In the genomic region with DNA sequence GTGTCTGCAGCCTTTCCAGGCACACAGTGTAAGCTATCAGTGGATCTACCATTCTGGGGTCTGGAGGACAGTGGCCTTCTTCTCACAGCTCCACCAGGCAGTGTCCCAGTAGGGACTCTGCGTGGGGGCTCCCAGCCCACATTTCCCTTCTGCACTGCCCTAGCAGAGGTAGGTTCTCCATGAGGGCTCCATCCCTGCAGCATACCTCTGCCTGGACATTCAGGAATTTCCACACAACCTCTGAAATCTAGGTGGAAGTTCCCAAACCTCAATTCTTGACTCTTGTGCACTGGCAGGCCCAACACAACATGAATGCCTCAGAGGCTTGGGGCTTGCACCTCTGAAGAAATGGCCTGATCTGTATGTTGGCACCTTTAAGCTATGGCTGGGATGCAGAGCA, we compare ENCODE assay signal across 28 cellular contexts. TPM values are rescaled to one million over a fixed set of nuclear protein-coding genes. Genes with fewer than 3 reads are reported as not detected.
A peak's percentile ranks its signal among the peaks of the same experiment; 100 is the strongest.
DNase-seq lines count a peak whose midpoint lies in the region; ATAC-seq, FAIRE-seq and TF ChIP-seq lines count a peak whose summit lies in the region.
"Had no signal": no experiment of that assay in that cellular context is flagged by ENCODE, and none has a peak within 500 bp of the region (broad histone marks: within the 10 kb centered on the region; RNA-seq: fewer than 3 reads in every experiment).

No MANE protein-coding gene starts in this region.

- no peak overlapping the region for H2BK12ac ChIP-seq in trophoblast cell (ENCODE audit: low read length)

- H3K18ac ChIP-seq in trophoblast cell (ENCODE audit: low read length), result peak overlapping the region; percentile 15

- DNase-seq in HepG2 (ENCODE audit: low spot score), result no peak
- DNase-seq in right lobe of liver, result no peak
- no peak for DNase-seq in GM12878 (ENCODE audit: low read depth, low spot score)
- DNase-seq in trophoblast cell, result no peak
- no peak for DNase-seq in activated effector memory CD4-positive, alpha-beta T cell treated with Interleukin-2 at 50 U/mL for 16 hours
- DNase-seq in cortex of kidney (lab: John Stamatoyannopoulos, UW), result no peak
- DNase-seq: 8988T; ACHN; BE2C; C1 segment of cervical spinal cord; CD4-positive, alpha-beta memory T cell; CD4-positive, CD25-positive, alpha-beta regulatory T cell; CD8-positive, alpha-beta memory T cell; COR-L47; DMS 273 treated with DMSO at 0.1 percent for 48 hours; DMS153; DMS79; DND-41; EL; GDM1 had no signal

- no TSS peak for BruUV-seq in HepG2 (replicated peaks; lab: Mats Ljungman, UMichigan)
- BruUV-seq in GM12878 (replicated peaks; lab: Mats Ljungman, UMichigan), result no TSS peak

- H2BK120ac ChIP-seq in trophoblast cell (ENCODE audit: insufficient read depth, low read length, poor library complexity), result no peak overlapping the region

- H4K20me1 ChIP-seq in HepG2 (ENCODE audit: insufficient read depth, low read length) (no peaks in the 10 kb centered on the region; the same call in 1 of the 2 replicates), GM12878 (ENCODE audit: control insufficient read depth, insufficient read depth) (no peaks in the 10 kb centered on the region)
- H4K20me1 ChIP-seq: BLaER1 had no signal

- TF ChIP-seq CTCF in HepG2 (CRISPR knock-in tag; IDR thresholded peaks at IDR 0.05) (no peak), right lobe of liver (IDR thresholded peaks at IDR 0.05) (no peak), GM12878 (IDR thresholded peaks at IDR 0.05 in 2 of 3, conservative IDR thresholded peaks at IDR 0.05 in 1 of 3; ENCODE audit: control insufficient read depth in 2 of 3, extremely low read depth in 1 of 3, insufficient read depth in 1 of 3, low read depth in 3 of 3, low read length in 3 of 3) (no peak)

- SMC1A ChIA-PET in GM12878 (lab: Charles Lee; ENCODE audit: uncharacterized antibody, unreplicated experiment), result interaction anchor here (1.9 to 3.5 kb wide), 2 partner anchors 11 to 16 kb away, joined by 5 to 19 read pairs; no protein-coding TSS in a partner anchor

- H3K79me1 ChIP-seq in trophoblast cell (ENCODE audit: low read length), result no peaks in the 10 kb centered on the region

- H4K91ac ChIP-seq in trophoblast cell (ENCODE audit: low read depth, low read length), result no peak overlapping the region

- RAD21 ChIA-PET in GM12878 (lab: Charles Lee; ENCODE audit: unreplicated experiment), result no interaction called here

- H3K9me3 ChIP-seq in HepG2 (ENCODE audit: low read length), result peaks cover 19% of the 10 kb centered on the region
- H3K9me3 ChIP-seq in right lobe of liver, result no peaks in the 10 kb centered on the region
- H3K9me3 ChIP-seq in GM12878 (replicated peaks; ENCODE audit: control insufficient read depth, insufficient read depth, low read length), result peaks cover 26% of the 10 kb centered on the region
- peaks cover 6% of the 10 kb centered on the region for H3K9me3 ChIP-seq in trophoblast cell (ENCODE audit: insufficient read depth, low read depth, low read length)
- H3K9me3 ChIP-seq: BE2C had no signal

- ATAC-seq in HepG2, result no peak
- no peak for ATAC-seq in right lobe of liver
- ATAC-seq in GM12878, result no peak

- in situ Hi-C loops in HepG2 (cut with HindIII; ENCODE audit: extremely low pct_ligation_motif_present, low pct_unique_long_range_greater_than_20kb), result no loop called here
- in situ Hi-C loops in GM12878 (cut with MboI), result no loop called here

- no peak for TF ChIP-seq RAD21 in HepG2 (CRISPR knock-in tag; IDR thresholded peaks at IDR 0.05)
- no peak for TF ChIP-seq RAD21 in GM12878 (IDR thresholded peaks at IDR 0.05; ENCODE audit: insufficient read depth, low read depth, low read length)

- no peak overlapping the region for H3K4me2 ChIP-seq in HepG2 (ENCODE audit: low read depth, low read length)
- no peak overlapping the region for H3K4me2 ChIP-seq in GM12878 (ENCODE audit: control insufficient read depth, insufficient read depth)
- H3K4me2 ChIP-seq in trophoblast cell (ENCODE audit: low read length), result no peak overlapping the region
- H3K4me2 ChIP-seq: BLaER1 had no signal

- H2AFZ ChIP-seq in HepG2 (ENCODE audit: low read length), result no peak overlapping the region
- no peak overlapping the region for H2AFZ ChIP-seq in GM12878 (ENCODE audit: control insufficient read depth, low read depth, low read length)
- H2AFZ ChIP-seq in trophoblast cell (ENCODE audit: insufficient read depth, low read length, poor library complexity), result no peak overlapping the region

- H3K4me1 ChIP-seq in HepG2 (ENCODE audit: insufficient read depth, low read length) (peaks cover 38% of the 10 kb centered on the region), right lobe of liver (peaks cover 0 to 36% (median 2%) of the 10 kb centered on the region in 4 donors), GM12878 (ENCODE audit: control insufficient read depth, insufficient read depth, low read length) (peaks cover 5% of the 10 kb centered on the region), trophoblast cell (ENCODE audit: control insufficient read depth in 1 of 2, insufficient read depth in 2 of 2, low read length in 2 of 2) (no peaks in the 10 kb centered on the region)
- H3K4me1 ChIP-seq: BE2C, BLaER1 had no signal

- no CpG with 5 or more reads among the region's 1 CpG for WGBS in HepG2 (ENCODE audit: low lambda C conversion rate)
- 100% methylated on average over 1 of the region's 1 CpG for WGBS in right lobe of liver (ENCODE audit: insufficient coverage, low coverage, low lambda C conversion rate, missing lambda C conversion rate)
- WGBS in GM12878 (ENCODE audit: insufficient coverage, insufficient replicate concordance, low lambda C conversion rate, missing lambda C conversion rate), result 100% methylated on average over 1 of the region's 1 CpG
- no CpG with 5 or more reads among the region's 1 CpG for WGBS in trophoblast cell (ENCODE audit: extremely low coverage, insufficient coverage, insufficient read length)

- no peak overlapping the region for H3K23ac ChIP-seq in trophoblast cell (ENCODE audit: low read length)

- no peak overlapping the region for H3K9ac ChIP-seq in HepG2 (ENCODE audit: insufficient read depth, low read depth, low read length)
- no peak overlapping the region for H3K9ac ChIP-seq in GM12878 (ENCODE audit: control insufficient read depth, insufficient read depth, low read length)
- no peak overlapping the region for H3K9ac ChIP-seq in trophoblast cell (ENCODE audit: low read length)
- H3K9ac ChIP-seq: BLaER1 had no signal

- no peak overlapping the region for H3K14ac ChIP-seq in trophoblast cell (ENCODE audit: low read length)

- TF ChIP-seq POLR2A in HepG2 (IDR thresholded peaks at IDR 0.05; ENCODE audit: insufficient read depth in 1 of 2, low read depth in 2 of 2, low read length in 2 of 2) (no peak), right lobe of liver (IDR thresholded peaks at IDR 0.05) (no peak), GM12878 (IDR thresholded peaks at IDR 0.05; ENCODE audit: low read depth, low read length) (no peak)

- no peak overlapping the region for H4K8ac ChIP-seq in trophoblast cell (ENCODE audit: low read depth, low read length)

- FAIRE-seq in HepG2 (lab: Jason Lieb, UNC) (no peak), GM12878 (lab: Jason Lieb, UNC) (no peak)
- FAIRE-seq: A204.1, GM12892, GM18507 had no signal

- TF ChIP-seq EP300 in HepG2 (IDR thresholded peaks at IDR 0.05; ENCODE audit: low read depth in 2 of 2, low read length in 2 of 2) (no peak), HepG2 (CRISPR knock-in tag; IDR thresholded peaks at IDR 0.05; ENCODE audit: borderline replicate concordance) (no peak), GM12878 (IDR thresholded peaks at IDR 0.05; ENCODE audit: borderline replicate concordance in 1 of 2, control insufficient read depth in 1 of 2, low read depth in 2 of 2, low read length in 2 of 2) (no peak)

- H4K12ac ChIP-seq in trophoblast cell (ENCODE audit: low read depth, low read length), result no peak overlapping the region

- H3K79me2 ChIP-seq in HepG2 (ENCODE audit: insufficient read depth, low read length), result peaks cover 42% of the 10 kb centered on the region
- H3K79me2 ChIP-seq in GM12878 (ENCODE audit: control insufficient read depth, insufficient read depth, low read length), result peaks cover 24% of the 10 kb centered on the region
- H3K79me2 ChIP-seq in trophoblast cell (ENCODE audit: control insufficient read depth, insufficient read depth, low read length, poor library complexity), result no peaks in the 10 kb centered on the region

- H3K27me3 ChIP-seq in HepG2 (ENCODE audit: control insufficient read depth in 1 of 2, insufficient read depth in 2 of 2, low read length in 2 of 2) (no peaks in the 10 kb centered on the region), right lobe of liver (no peaks in the 10 kb centered on the region), GM12878 (replicated peaks in 1 of 2; ENCODE audit: control insufficient read depth in 2 of 2, insufficient read depth in 2 of 2, low read length in 1 of 2) (no peaks in the 10 kb centered on the region), trophoblast cell (ENCODE audit: insufficient read depth, low read length) (peaks cover 3% of the 10 kb centered on the region)
- H3K27me3 ChIP-seq: BE2C, BLaER1 had no signal

- no peak overlapping the region for H3K4ac ChIP-seq in trophoblast cell (ENCODE audit: low read depth, low read length)

- H3K36me3 ChIP-seq in HepG2 (replicated peaks in 1 of 2; ENCODE audit: control insufficient read depth in 1 of 2, insufficient read depth in 2 of 2, low read length in 2 of 2) (peaks cover 25 to 56% of the 10 kb centered on the region in 2 experiments), right lobe of liver (peaks cover 0 to 38% (median 14%) of the 10 kb centered on the region in 4 donors), GM12878 (ENCODE audit: control insufficient read depth in 2 of 2, insufficient read depth in 2 of 2, low read length in 1 of 2) (peaks cover 3 to 15% of the 10 kb centered on the region in 2 experiments), trophoblast cell (ENCODE audit: control insufficient read depth in 1 of 2, insufficient read depth in 2 of 2, low read length in 2 of 2) (peaks cover 6 to 7% of the 10 kb centered on the region in 2 experiments)
- H3K36me3 ChIP-seq: BE2C had no signal

- H2BK5ac ChIP-seq in trophoblast cell (ENCODE audit: low read depth, low read length, poor library complexity), result no peak overlapping the region

- CTCF ChIA-PET in HepG2 (lab: Yijun Ruan, JAX; ENCODE audit: low intra/inter-chr PET ratio, low total read pairs), result no interaction called here
- CTCF ChIA-PET in GM12878 (lab: Yijun Ruan, JAX), result interaction anchor here (1.1 kb wide), 1 partner anchor 11 kb away, joined by 4 read pairs; no protein-coding TSS in a partner anchor

- H3K4me3 ChIP-seq in HepG2 (replicated peaks in 1 of 3; ENCODE audit: insufficient read depth in 1 of 3, low read depth in 2 of 3, low read length in 3 of 3) (no peak overlapping the region), right lobe of liver (no peak overlapping the region), GM12878 (no peak overlapping the region), trophoblast cell (ENCODE audit: low read depth, low read length) (no peak overlapping the region)
- H3K4me3 ChIP-seq: BLaER1 had no signal

- POLR2A ChIA-PET in HepG2 (lab: Yijun Ruan, JAX), result interaction anchor here (1.1 kb wide), 1 partner anchor 9 kb away, joined by 3 read pairs; no protein-coding TSS in a partner anchor
- POLR2A ChIA-PET in GM12878 (lab: Charles Lee), result no interaction called here

- H3K27ac ChIP-seq in HepG2 (ENCODE audit: extremely low read length, insufficient read depth, low read length) (no peak overlapping the region), right lobe of liver (peak overlapping the region in 1 of 3 donors; percentile 33), GM12878 (ENCODE audit: control insufficient read depth, insufficient read depth) (no peak overlapping the region), trophoblast cell (ENCODE audit: low read depth, low read length) (no peak overlapping the region)
- H3K27ac ChIP-seq: BLaER1 had no signal

- intact Hi-C loops in HepG2 (cut with micrococcal nuclease; ENCODE audit: unreplicated experiment) (no loop called here), right lobe of liver (cut with DNase I) (no loop called here), GM12878 (cut with micrococcal nuclease; ENCODE audit: unreplicated experiment) (no loop called here)

- no peak overlapping the region for H2AK5ac ChIP-seq in trophoblast cell (ENCODE audit: low read length)

RNA-seq across cellular contexts. Expression of gene CRYZ, which starts 6.8 kb away (rescaled TPM):
- total RNA-seq in HepG2 (2016; rRNA removed; fragmentation: Illumina TruSeq; extraction: Trizol), result 115 and 203 TPM in 2 replicates
- total RNA-seq in HepG2 (2016; cell fraction: cytosol; rRNA removed; fragmentation: Illumina TruSeq; extraction: Trizol; ENCODE audit: low read depth), result 11.6 and 13.0 TPM in 2 replicates
- total RNA-seq in HepG2 (2016; cell fraction: insoluble cytoplasmic fraction; rRNA removed; fragmentation: Illumina TruSeq; extraction: Trizol), result 115 and 198 TPM in 2 replicates
- total RNA-seq in HepG2 (2016; cell fraction: membrane; rRNA removed; fragmentation: Illumina TruSeq; extraction: Trizol), result 40.3 and 47.4 TPM in 2 replicates
- 55.8 and 62.4 TPM in 2 replicates for total RNA-seq in HepG2 (2016; cell fraction: nucleus; rRNA removed; fragmentation: Illumina TruSeq; extraction: Trizol)
- 149 and 211 TPM in 2 replicates for polyA plus RNA-seq in HepG2 (2011; rRNA removed)
- 82.6 and 124 TPM in 2 replicates for polyA plus RNA-seq in HepG2 (2011; cell fraction: cytosol; rRNA removed)
- 63.1 and 80.9 TPM in 2 replicates for polyA plus RNA-seq in HepG2 (2011; cell fraction: nucleus; rRNA removed)
- polyA plus RNA-seq in HepG2 (2012), result 110 and 119 TPM in 2 replicates
- 11.6 and 11.8 TPM in 2 replicates for polyA plus RNA-seq in HepG2 (2016; cell fraction: cytosol; fragmentation: Illumina TruSeq; extraction: Trizol; ENCODE audit: low read depth)
- polyA plus RNA-seq in HepG2 (2016; cell fraction: insoluble cytoplasmic fraction; fragmentation: Illumina TruSeq; extraction: Trizol; ENCODE audit: low read depth), result 192 and 213 TPM in 2 replicates
- polyA plus RNA-seq in HepG2 (2016; cell fraction: membrane; fragmentation: Illumina TruSeq; extraction: Trizol; ENCODE audit: low read depth), result 38.2 and 41.7 TPM in 2 replicates
- polyA plus RNA-seq in HepG2 (2016; cell fraction: nucleus; fragmentation: Illumina TruSeq; extraction: Trizol; ENCODE audit: insufficient read depth, low read depth), result 103 and 104 TPM in 2 replicates
- polyA minus RNA-seq in HepG2 (2011; rRNA and poly(A)+ RNA removed; ENCODE audit: low replicate concordance), result 13.3 and 37.8 TPM in 2 replicates
- polyA minus RNA-seq in HepG2 (2011; cell fraction: cytosol; rRNA and poly(A)+ RNA removed), result 59.3 and 73.9 TPM in 2 replicates
- 51.9 and 74.7 TPM in 2 replicates for polyA minus RNA-seq in HepG2 (2011; cell fraction: nucleus; rRNA and poly(A)+ RNA removed)
- 100 to 1,000 TPM; 127 to 177 (median 150) TPM for total RNA-seq in right lobe of liver
- total RNA-seq in GM12878 (2013; cell fraction: nucleolus; rRNA removed), result 64.8 and 65.4 TPM in 2 replicates
- 54.2 and 73.9 TPM in 2 replicates for total RNA-seq in GM12878 (2014; rRNA removed)
- total RNA-seq in GM12878 (2014; rRNA removed; fragmentation: Illumina TruSeq; extraction: Trizol), result 58.2 and 64.2 TPM in 2 replicates
- total RNA-seq in GM12878 (2021), result 53.4 and 55.9 TPM in 2 replicates
- 66.2 TPM for polyA plus RNA-seq in GM12878 (2011; ENCODE audit: low read depth)
- 194 and 284 TPM in 2 replicates for polyA plus RNA-seq in GM12878 (2011; rRNA removed)
- polyA plus RNA-seq in GM12878 (2011; cell fraction: cytosol; rRNA removed), result 71.4 and 81.1 TPM in 2 replicates
- 82.3 and 92.7 TPM in 2 replicates for polyA plus RNA-seq in GM12878 (2011; cell fraction: nucleus; rRNA removed)
- polyA plus RNA-seq in GM12878 (2012), result 56.2 and 82.6 TPM in 2 replicates
- 76.6 and 88.1 TPM in 2 replicates for polyA plus RNA-seq in GM12878 (2014; fragmentation: Illumina TruSeq; extraction: Trizol)
- 100 to 1,000 TPM; 108 to 137 TPM for polyA plus RNA-seq in GM12878 (2014; fragmentation: Nextera tagmentation; extraction: Ambion mirVana)
- 54.8 and 61.3 TPM in 2 replicates for polyA plus RNA-seq in GM12878 (2014; rRNA removed)
- polyA plus RNA-seq in GM12878 (2016; fragmentation: Nextera tagmentation; extraction: Ambion mirVana), result 10 to 100 TPM; 83.0 to 84.9 TPM
- 67.4 and 96.6 TPM in 2 replicates for polyA minus RNA-seq in GM12878 (2011; rRNA and poly(A)+ RNA removed)
- polyA minus RNA-seq in GM12878 (2011; cell fraction: cytosol; rRNA and poly(A)+ RNA removed), result 17.5 and 22.6 TPM in 2 replicates
- 18.6 and 25.6 TPM in 2 replicates for polyA minus RNA-seq in GM12878 (2011; cell fraction: nucleus; rRNA and poly(A)+ RNA removed)
- polyA plus RNA-seq in trophoblast cell (2013), result 30.4 and 31.4 TPM in 2 replicates

RNA-seq across cellular contexts. Expression of gene TYW3, which starts 6.9 kb away (rescaled TPM):
- 45.8 and 77.2 TPM in 2 replicates for total RNA-seq in HepG2 (2016; rRNA removed; fragmentation: Illumina TruSeq; extraction: Trizol)
- total RNA-seq in HepG2 (2016; cell fraction: cytosol; rRNA removed; fragmentation: Illumina TruSeq; extraction: Trizol; ENCODE audit: low read depth), result 20.0 and 24.3 TPM in 2 replicates
- 48.2 and 77.6 TPM in 2 replicates for total RNA-seq in HepG2 (2016; cell fraction: insoluble cytoplasmic fraction; rRNA removed; fragmentation: Illumina TruSeq; extraction: Trizol)
- 55.2 and 64.7 TPM in 2 replicates for total RNA-seq in HepG2 (2016; cell fraction: membrane; rRNA removed; fragmentation: Illumina TruSeq; extraction: Trizol)
- total RNA-seq in HepG2 (2016; cell fraction: nucleus; rRNA removed; fragmentation: Illumina TruSeq; extraction: Trizol), result 23.1 and 25.9 TPM in 2 replicates
- 11.7 and 17.6 TPM in 2 replicates for polyA plus RNA-seq in HepG2 (2011; rRNA removed)
- 7.5 and 11.1 TPM in 2 replicates for polyA plus RNA-seq in HepG2 (2011; cell fraction: cytosol; rRNA removed)
- 5.8 and 6.9 TPM in 2 replicates for polyA plus RNA-seq in HepG2 (2011; cell fraction: nucleus; rRNA removed)
- polyA plus RNA-seq in HepG2 (2012), result 18.2 and 30.2 TPM in 2 replicates
- 45.2 and 48.7 TPM in 2 replicates for polyA plus RNA-seq in HepG2 (2016; cell fraction: cytosol; fragmentation: Illumina TruSeq; extraction: Trizol; ENCODE audit: low read depth)
- polyA plus RNA-seq in HepG2 (2016; cell fraction: insoluble cytoplasmic fraction; fragmentation: Illumina TruSeq; extraction: Trizol; ENCODE audit: low read depth), result 88.2 and 89.8 TPM in 2 replicates
- polyA plus RNA-seq in HepG2 (2016; cell fraction: membrane; fragmentation: Illumina TruSeq; extraction: Trizol; ENCODE audit: low read depth), result 62.5 and 75.3 TPM in 2 replicates
- 41.1 and 43.4 TPM in 2 replicates for polyA plus RNA-seq in HepG2 (2016; cell fraction: nucleus; fragmentation: Illumina TruSeq; extraction: Trizol; ENCODE audit: insufficient read depth, low read depth)
- polyA minus RNA-seq in HepG2 (2011; rRNA and poly(A)+ RNA removed; ENCODE audit: low replicate concordance), result 7.4 and 14.2 TPM in 2 replicates
- 8.8 and 10.0 TPM in 2 replicates for polyA minus RNA-seq in HepG2 (2011; cell fraction: cytosol; rRNA and poly(A)+ RNA removed)
- 29.8 and 29.9 TPM in 2 replicates for polyA minus RNA-seq in HepG2 (2011; cell fraction: nucleus; rRNA and poly(A)+ RNA removed)
- total RNA-seq in right lobe of liver, result 10 to 100 TPM in 2 of 6 experiments, 1 to 10 TPM in 4; 7.4 to 10.8 (median 8.5) TPM
- total RNA-seq in GM12878 (2013; cell fraction: nucleolus; rRNA removed), result 36.3 and 40.1 TPM in 2 replicates
- 18.6 and 21.7 TPM in 2 replicates for total RNA-seq in GM12878 (2014; rRNA removed)
- total RNA-seq in GM12878 (2014; rRNA removed; fragmentation: Illumina TruSeq; extraction: Trizol), result 30.6 and 33.6 TPM in 2 replicates
- 29.6 and 31.8 TPM in 2 replicates for total RNA-seq in GM12878 (2021)
- polyA plus RNA-seq in GM12878 (2011; ENCODE audit: low read depth), result 12.7 TPM
- 54.0 and 81.4 TPM in 2 replicates for polyA plus RNA-seq in GM12878 (2011; rRNA removed)
- 14.2 and 15.3 TPM in 2 replicates for polyA plus RNA-seq in GM12878 (2011; cell fraction: cytosol; rRNA removed)
- 27.9 and 31.3 TPM in 2 replicates for polyA plus RNA-seq in GM12878 (2011; cell fraction: nucleus; rRNA removed)
- polyA plus RNA-seq in GM12878 (2012), result 28.0 and 40.4 TPM in 2 replicates
- polyA plus RNA-seq in GM12878 (2014; fragmentation: Illumina TruSeq; extraction: Trizol), result 49.0 and 70.8 TPM in 2 replicates
- polyA plus RNA-seq in GM12878 (2014; fragmentation: Nextera tagmentation; extraction: Ambion mirVana), result 10 to 100 TPM; 43.9 to 54.4 TPM
- polyA plus RNA-seq in GM12878 (2014; rRNA removed), result 18.1 and 21.3 TPM in 2 replicates
- polyA plus RNA-seq in GM12878 (2016; fragmentation: Nextera tagmentation; extraction: Ambion mirVana), result 10 to 100 TPM; 31.9 to 32.0 TPM
- 16.2 and 24.4 TPM in 2 replicates for polyA minus RNA-seq in GM12878 (2011; rRNA and poly(A)+ RNA removed)
- polyA minus RNA-seq in GM12878 (2011; cell fraction: cytosol; rRNA and poly(A)+ RNA removed), result 5.1 and 5.8 TPM in 2 replicates
- 18.6 and 31.0 TPM in 2 replicates for polyA minus RNA-seq in GM12878 (2011; cell fraction: nucleus; rRNA and poly(A)+ RNA removed)
- 16.3 and 16.8 TPM in 2 replicates for polyA plus RNA-seq in trophoblast cell (2013)

RNA-seq across cellular contexts. Expression of gene ERICH3, which starts 52.5 kb away (rescaled TPM):
- not detected in 2 replicates for total RNA-seq in HepG2 (2016; rRNA removed; fragmentation: Illumina TruSeq; extraction: Trizol)
- total RNA-seq in HepG2 (2016; cell fraction: cytosol; rRNA removed; fragmentation: Illumina TruSeq; extraction: Trizol; ENCODE audit: low read depth), result not detected in 2 replicates
- not detected in 2 replicates for total RNA-seq in HepG2 (2016; cell fraction: insoluble cytoplasmic fraction; rRNA removed; fragmentation: Illumina TruSeq; extraction: Trizol)
- not detected in 2 replicates for total RNA-seq in HepG2 (2016; cell fraction: membrane; rRNA removed; fragmentation: Illumina TruSeq; extraction: Trizol)
- total RNA-seq in HepG2 (2016; cell fraction: nucleus; rRNA removed; fragmentation: Illumina TruSeq; extraction: Trizol), result not detected in 2 replicates
- 0.01 and 0.03 TPM in 2 replicates for polyA plus RNA-seq in HepG2 (2011; rRNA removed)
- not detected in 2 replicates for polyA plus RNA-seq in HepG2 (2011; cell fraction: cytosol; rRNA removed)
- polyA plus RNA-seq in HepG2 (2011; cell fraction: nucleus; rRNA removed), result 0.11 and 0.16 TPM in 2 replicates
- 0.04 and 0.12 TPM in 2 replicates for polyA plus RNA-seq in HepG2 (2012)
- polyA plus RNA-seq in HepG2 (2016; cell fraction: cytosol; fragmentation: Illumina TruSeq; extraction: Trizol; ENCODE audit: low read depth), result not detected in 2 replicates
- not detected in 2 replicates for polyA plus RNA-seq in HepG2 (2016; cell fraction: insoluble cytoplasmic fraction; fragmentation: Illumina TruSeq; extraction: Trizol; ENCODE audit: low read depth)
- polyA plus RNA-seq in HepG2 (2016; cell fraction: membrane; fragmentation: Illumina TruSeq; extraction: Trizol; ENCODE audit: low read depth), result not detected in 2 replicates
- polyA plus RNA-seq in HepG2 (2016; cell fraction: nucleus; fragmentation: Illumina TruSeq; extraction: Trizol; ENCODE audit: insufficient read depth, low read depth), result not detected in 2 replicates
- polyA minus RNA-seq in HepG2 (2011; rRNA and poly(A)+ RNA removed; ENCODE audit: low replicate concordance), result not detected in 2 replicates
- not detected in 2 replicates for polyA minus RNA-seq in HepG2 (2011; cell fraction: cytosol; rRNA and poly(A)+ RNA removed)
- 0.37 and 1.2 TPM in 2 replicates for polyA minus RNA-seq in HepG2 (2011; cell fraction: nucleus; rRNA and poly(A)+ RNA removed)
- total RNA-seq in right lobe of liver, result under 1 TPM in 4 of 6 experiments, not detected in 2; 0.06 to 0.51 (median 0.14) TPM
- total RNA-seq in GM12878 (2013; cell fraction: nucleolus; rRNA removed), result 2.2 and 2.3 TPM in 2 replicates
- under 0.01 TPM in 1 of 2 replicates, not detected in the other for total RNA-seq in GM12878 (2014; rRNA removed)
- total RNA-seq in GM12878 (2014; rRNA removed; fragmentation: Illumina TruSeq; extraction: Trizol), result 0.09 TPM in 1 of 2 replicates, not detected in the other
- total RNA-seq in GM12878 (2021), result not detected in 2 replicates
- polyA plus RNA-seq in GM12878 (2011; ENCODE audit: low read depth), result 0.10 TPM
- polyA plus RNA-seq in GM12878 (2011; rRNA removed), result 0.08 and 0.17 TPM in 2 replicates
- 0.02 and 0.03 TPM in 2 replicates for polyA plus RNA-seq in GM12878 (2011; cell fraction: cytosol; rRNA removed)
- polyA plus RNA-seq in GM12878 (2011; cell fraction: nucleus; rRNA removed), result 0.25 and 0.38 TPM in 2 replicates
- 0.38 and 0.52 TPM in 2 replicates for polyA plus RNA-seq in GM12878 (2012)
- 0.03 TPM in 1 of 2 replicates, not detected in the other for polyA plus RNA-seq in GM12878 (2014; fragmentation: Illumina TruSeq; extraction: Trizol)
- polyA plus RNA-seq in GM12878 (2014; fragmentation: Nextera tagmentation; extraction: Ambion mirVana), result not detected
- polyA plus RNA-seq in GM12878 (2014; rRNA removed), result 0.05 TPM in 1 of 2 replicates, not detected in the other
- not detected for polyA plus RNA-seq in GM12878 (2016; fragmentation: Nextera tagmentation; extraction: Ambion mirVana)
- polyA minus RNA-seq in GM12878 (2011; rRNA and poly(A)+ RNA removed), result 0.15 and 0.22 TPM in 2 replicates
- polyA minus RNA-seq in GM12878 (2011; cell fraction: cytosol; rRNA and poly(A)+ RNA removed), result not detected in 2 replicates
- polyA minus RNA-seq in GM12878 (2011; cell fraction: nucleus; rRNA and poly(A)+ RNA removed), result 0.24 and 0.57 TPM in 2 replicates
- 0.03 TPM in 2 replicates for polyA plus RNA-seq in trophoblast cell (2013)
- total RNA-seq: A673; CD4-positive, alpha-beta memory T cell; CD4-positive, CD25-positive, alpha-beta regulatory T cell; CD8-positive, alpha-beta memory T cell; G401 had no signal
- polyA plus RNA-seq: AG04450; CD14-positive monocyte; CD4-positive, alpha-beta memory T cell; CD4-positive, CD25-positive, alpha-beta regulatory T cell; CD8-positive, alpha-beta memory T cell had no signal

Comparison
In these comparisons a context has a peak if more than half of its experiments do, and no peak if none do; other contexts are left out.
1. Of the 75 proteins assayed by ChIP-seq in both HepG2 and GM12878: peak only in HepG2: none; only in GM12878: IKZF1; in both: CBX5; in neither: 73.